Comparison of ENCODE assay signal across 8 cellular contexts in genomic region chr5:96595300-96596090, GRCh38.
DNase-seq lines count a peak whose midpoint lies in the region; ATAC-seq, FAIRE-seq and TF ChIP-seq lines count a peak whose summit lies in the region.

No MANE protein-coding gene starts in this region.

- DNase-seq in cardiac muscle cell (ENCODE audit: low read depth in 1 of 2, low spot score in 1 of 2) (peak in 1 of 2 donors; percentile 21), cardiac septum (ENCODE audit: low spot score) (no peak), bronchial epithelial cell (ENCODE audit: low read depth) (peak; percentile 21), smooth muscle cell (lab: John Stamatoyannopoulos, UW; ENCODE audit: unreplicated experiment) (no peak), psoas muscle (no peak)
- DNase-seq in activated T-cell treated with anti-CD3 and anti-CD28 coated beads, Interleukin-2, amount 50 U/mL, for 48 hours, result no peak

- H3K9ac ChIP-seq in smooth muscle cell (ENCODE audit: low read depth), result no peak overlapping the region

- peak; percentile 68 for FAIRE-seq in bronchial epithelial cell (lab: Jason Lieb, UNC)

- H3K9me3 ChIP-seq in cardiac muscle cell (ENCODE audit: low read depth) (no peaks in the 10 kb centered on the region), smooth muscle cell (replicated peaks; ENCODE audit: low read depth) (no peaks in the 10 kb centered on the region), psoas muscle (no peaks in the 10 kb centered on the region)

- peak; percentile 36 for TF ChIP-seq CTCF in cardiac muscle cell (IDR thresholded peaks at IDR 0.05; ENCODE audit: low read depth, low read length)
- TF ChIP-seq CTCF in LNCAP (IDR thresholded peaks at IDR 0.05), result peak; percentile 39; the same call in 1 of the 2 replicates
- TF ChIP-seq CTCF in bronchial epithelial cell (IDR thresholded peaks at IDR 0.05; ENCODE audit: insufficient read depth, low read length, severe bottlenecking), result peak; percentile 29
- TF ChIP-seq CTCF in smooth muscle cell (IDR thresholded peaks at IDR 0.05; ENCODE audit: borderline replicate concordance, insufficient read depth, poor library complexity, severe bottlenecking), result peak; percentile 44
- TF ChIP-seq CTCF in psoas muscle (IDR thresholded peaks at IDR 0.05), result no peak

- H4K20me1 ChIP-seq in smooth muscle cell (ENCODE audit: low read depth), result no peaks in the 10 kb centered on the region

- no peaks in the 10 kb centered on the region for H3F3A ChIP-seq in smooth muscle cell (ENCODE audit: low read depth)

- H3K27ac ChIP-seq in cardiac muscle cell, result no peak overlapping the region
- no peak overlapping the region for H3K27ac ChIP-seq in smooth muscle cell (ENCODE audit: low read depth)
- no peak overlapping the region for H3K27ac ChIP-seq in psoas muscle

- no peak overlapping the region for H3K4me3 ChIP-seq in cardiac muscle cell
- H3K4me3 ChIP-seq in bronchial epithelial cell (ENCODE audit: low read depth, low read length), result no peak overlapping the region
- no peak overlapping the region for H3K4me3 ChIP-seq in smooth muscle cell
- no peak overlapping the region for H3K4me3 ChIP-seq in psoas muscle

- WGBS in smooth muscle cell (ENCODE audit: low lambda C conversion rate), result 79% methylated on average over 6 of the region's 6 CpGs
- WGBS in psoas muscle, 3 donors, result 85 to 88% (median 86%) methylated on average over 6 of the region's 6 CpGs

- ATAC-seq in GM18861 (IDR thresholded peaks at IDR 0.05; ENCODE audit: unreplicated experiment), result no peak
- ATAC-seq in psoas muscle, result no peak

- no peak overlapping the region for H2AFZ ChIP-seq in smooth muscle cell (ENCODE audit: low read depth)

- intact Hi-C loops in cardiac septum (cut with DNase I), result no loop called here
- intact Hi-C loops in psoas muscle (cut with DNase I), result no loop called here

- H3K36me3 ChIP-seq in cardiac muscle cell (no peaks in the 10 kb centered on the region), bronchial epithelial cell (ENCODE audit: control insufficient read depth, insufficient read depth, low read length) (no peaks in the 10 kb centered on the region), smooth muscle cell (ENCODE audit: low read depth) (no peaks in the 10 kb centered on the region), psoas muscle (ENCODE audit: insufficient read depth in 1 of 2, low read depth in 1 of 2) (no peaks in the 10 kb centered on the region)

- H3K4me2 ChIP-seq in smooth muscle cell, result no peak overlapping the region

- H3K4me1 ChIP-seq in cardiac muscle cell (ENCODE audit: low read depth) (no peaks in the 10 kb centered on the region), smooth muscle cell (ENCODE audit: low read depth) (no peaks in the 10 kb centered on the region), psoas muscle (no peaks in the 10 kb centered on the region)

- no peaks in the 10 kb centered on the region for H3K79me2 ChIP-seq in smooth muscle cell (ENCODE audit: low read depth)

- H3K27me3 ChIP-seq in cardiac muscle cell (no peaks in the 10 kb centered on the region), bronchial epithelial cell (ENCODE audit: control insufficient read depth, insufficient read depth, low read length) (no peaks in the 10 kb centered on the region), smooth muscle cell (ENCODE audit: low read depth) (peaks cover 3% of the 10 kb centered on the region), psoas muscle (ENCODE audit: insufficient read depth in 3 of 3, low read length in 2 of 3) (no peaks in the 10 kb centered on the region)
